Comparison of ENCODE assay signal across 8 cellular contexts in the genomic region with DNA sequence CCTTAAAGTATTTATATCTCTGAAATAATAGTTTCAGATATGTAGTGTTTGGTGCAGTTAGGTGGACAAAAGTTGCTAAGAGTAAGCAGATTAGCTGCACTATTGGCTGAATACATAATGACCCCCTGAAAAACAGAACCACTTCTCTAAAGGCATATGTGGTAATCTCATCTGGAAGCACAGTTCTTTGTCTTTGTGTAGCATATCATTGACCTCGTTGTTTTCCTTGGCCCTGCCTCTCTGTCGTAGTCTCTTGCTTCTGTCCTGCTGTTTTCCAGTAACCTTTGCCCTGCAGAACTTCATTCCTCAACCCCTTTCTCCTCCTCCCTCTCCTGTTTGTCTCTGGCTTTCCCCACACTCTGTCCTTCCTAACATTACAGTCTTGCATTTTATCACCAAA. TPM values are rescaled to one million over a fixed set of nuclear protein-coding genes. Genes with fewer than 3 reads are reported as not detected.
DNase-seq lines count a peak whose midpoint lies in the region; ATAC-seq and TF ChIP-seq lines count a peak whose summit lies in the region.

No MANE protein-coding gene starts in this region.

- H3K9me3 ChIP-seq in colonic mucosa: no peaks in the 10 kb centered on the region
- H3K9me3 ChIP-seq in tibial artery: no peaks in the 10 kb centered on the region

- H3K27ac ChIP-seq in colonic mucosa: no peak overlapping the region
- H3K27ac ChIP-seq in tibial artery: no peak overlapping the region

- H3K4me1 ChIP-seq in colonic mucosa (no peaks in the 10 kb centered on the region), tibial artery (peaks cover 0 to 19% (median 3%) of the 10 kb centered on the region in 4 donors)

- TF ChIP-seq CTCF in colonic mucosa (IDR thresholded peaks at IDR 0.05) (no peak), tibial artery (IDR thresholded peaks at IDR 0.05) (no peak)

- ATAC-seq in GM19043 (IDR thresholded peaks at IDR 0.05; ENCODE audit: low read depth, unreplicated experiment) (peak; percentile 43), HG03432 (IDR thresholded peaks at IDR 0.05; ENCODE audit: unreplicated experiment) (peak; percentile 56)

- intact Hi-C loops in colonic mucosa (cut with DNase I): no loop called here
- intact Hi-C loops in tibial artery (cut with DNase I; ENCODE audit: low total_unique reads): no loop called here

- no peak overlapping the region for H3K4me3 ChIP-seq in colonic mucosa
- no peak overlapping the region for H3K4me3 ChIP-seq in tibial artery

- H3K36me3 ChIP-seq in colonic mucosa: no peaks in the 10 kb centered on the region
- H3K36me3 ChIP-seq in tibial artery: no peaks in the 10 kb centered on the region

- no peaks in the 10 kb centered on the region for H3K27me3 ChIP-seq in colonic mucosa
- no peaks in the 10 kb centered on the region for H3K27me3 ChIP-seq in tibial artery

- DNase-seq in colonic mucosa (peak; percentile 23), pons (ENCODE audit: low spot score) (peak; percentile 55), mesenteric fat pad (ENCODE audit: low spot score) (no peak), HK-2 (ENCODE audit: unreplicated experiment) (no peak), tibial artery (no peak), NCI-H1092 (lab: John Stamatoyannopoulos, UW) (no peak)

- no peak overlapping the region for H3K9ac ChIP-seq in colonic mucosa (ENCODE audit: low read depth in 2 of 2, low read length in 2 of 2)

RNA-seq across cellular contexts. Expression of a gene that starts 41.4 kb away (rescaled TPM):
- total RNA-seq in colonic mucosa (1 to 10 TPM; 7.7 to 8.0 TPM), mesenteric fat pad (7.2 TPM)

Comparison
In these comparisons a context has a peak if more than half of its experiments do, and no peak if none do; other contexts are left out.
1. DNase-seq: peak in colonic mucosa (single experiment) and pons (single experiment); none in mesenteric fat pad (single experiment), HK-2 (single experiment), tibial artery (0 of 2) and NCI-H1092 (single experiment).